In genomic region chr10:58237014-58237830, GRCh38 we compare ENCODE assay signal across 11 cellular contexts. TPM values are rescaled to one million over a fixed set of nuclear protein-coding genes. Genes with fewer than 3 reads are reported as not detected.
DNase-seq lines count a peak whose midpoint lies in the region; ATAC-seq and TF ChIP-seq lines count a peak whose summit lies in the region.
"Had no signal": no experiment of that assay in that cellular context is flagged by ENCODE, and none has a peak within 500 bp of the region (broad histone marks: within the 10 kb centered on the region; RNA-seq: fewer than 3 reads in every experiment).

No MANE protein-coding gene starts in this region.

- H3K9ac ChIP-seq in HCT116 (ENCODE audit: low read length) = no peak overlapping the region
- no peak overlapping the region for H3K9ac ChIP-seq in adipocyte (ENCODE audit: low read length)

- CTCF ChIA-PET in HCT116 (lab: Charles Lee) = no interaction called here

- no peaks in the 10 kb centered on the region for H3K9me2 ChIP-seq in HCT116 (ENCODE audit: insufficient read depth)

- DNase-seq in AG09309 (ENCODE audit: low read depth) (peak; percentile 67), HCT116 (ENCODE audit: low read depth, low spot score) (peak; percentile 59), adipocyte (ENCODE audit: low read depth) (peak; percentile 89), kidney glomerular epithelial cell (lab: John Stamatoyannopoulos, UW) (peak; percentile 84), COR-L47 (lab: John Stamatoyannopoulos, UW) (no peak), WERI-Rb-1 (no peak), Kasumi-1 (lab: John Stamatoyannopoulos, UW) (no peak)
- DNase-seq: heart right ventricle, NCI-H524 treated with DMSO at 0.1 percent for 48 hours, upper lobe of right lung had no signal

- H3K9me3 ChIP-seq in HCT116 (ENCODE audit: control insufficient read depth in 1 of 2, insufficient read depth in 1 of 2, low read depth in 1 of 2, low read length in 2 of 2) = no peaks in the 10 kb centered on the region
- H3K9me3 ChIP-seq in adipocyte (ENCODE audit: control insufficient read depth, low read length) = no peaks in the 10 kb centered on the region
- H3K9me3 ChIP-seq in WERI-Rb-1 (ENCODE audit: severe bottlenecking) = peaks cover 3% of the 10 kb centered on the region
- H3K9me3 ChIP-seq: upper lobe of right lung had no signal

- no peak for TF ChIP-seq RAD21 in HCT116 (IDR thresholded peaks at IDR 0.05; ENCODE audit: low read depth)

- H3K36me3 ChIP-seq in HCT116 (ENCODE audit: control insufficient read depth in 1 of 2, insufficient read depth in 2 of 2, low read length in 2 of 2) (no peaks in the 10 kb centered on the region), adipocyte (ENCODE audit: control insufficient read depth, insufficient read depth, low read length, severe bottlenecking) (no peaks in the 10 kb centered on the region), WERI-Rb-1 (peaks cover 17% of the 10 kb centered on the region)

- peak overlapping the region; percentile 50 for H3K4me2 ChIP-seq in HCT116 (ENCODE audit: low read length)

- TF ChIP-seq CTCF in AG09309 (IDR thresholded peaks at IDR 0.05; ENCODE audit: control insufficient read depth, insufficient read depth, low read depth, low read length, missing control alignments) = no peak
- TF ChIP-seq CTCF in HCT116 (IDR thresholded peaks at IDR 0.05 in 2 of 3, conservative IDR thresholded peaks at IDR 0.05 in 1 of 3; ENCODE audit: borderline replicate concordance in 1 of 3, insufficient read depth in 1 of 3, low read depth in 2 of 3, low read length in 2 of 3) = no peak
- no peak for TF ChIP-seq CTCF in WERI-Rb-1 (IDR thresholded peaks at IDR 0.05; ENCODE audit: low read depth, low read length)

- POLR2A ChIA-PET in HCT116 (lab: Charles Lee) = no interaction called here

- H3K4me1 ChIP-seq in HCT116 (ENCODE audit: control insufficient read depth in 1 of 2, insufficient read depth in 2 of 2, low read length in 2 of 2) = peaks cover 14 to 32% of the 10 kb centered on the region in 2 experiments
- H3K4me1 ChIP-seq in adipocyte (ENCODE audit: control insufficient read depth, insufficient read depth, low read length) = peaks cover 34% of the 10 kb centered on the region

- intact Hi-C loops in HCT116 (cut with micrococcal nuclease) = no loop called here

- H3K4me3 ChIP-seq in AG09309 (ENCODE audit: control insufficient read depth, low read depth, low read length) (no peak overlapping the region), HCT116 (replicated peaks in 1 of 2; ENCODE audit: low read depth in 1 of 2, low read length in 2 of 2) (no peak overlapping the region), adipocyte (ENCODE audit: low read length) (no peak overlapping the region), WERI-Rb-1 (ENCODE audit: low read depth, low read length) (no peak overlapping the region)
- H3K4me3 ChIP-seq: heart right ventricle, upper lobe of right lung had no signal

- peak; percentile 93 for ATAC-seq in HCT116
- ATAC-seq in GM21423 (IDR thresholded peaks at IDR 0.05; ENCODE audit: unreplicated experiment) = no peak
- ATAC-seq: heart right ventricle, upper lobe of right lung had no signal

- H2AFZ ChIP-seq in HCT116 (ENCODE audit: low read depth, low read length, poor library complexity, severe bottlenecking) = no peak overlapping the region

- H3K27me3 ChIP-seq in HCT116 (ENCODE audit: insufficient read depth, low read length) (no peaks in the 10 kb centered on the region), adipocyte (replicated peaks; ENCODE audit: control insufficient read depth, insufficient read depth, low read length) (no peaks in the 10 kb centered on the region), WERI-Rb-1 (ENCODE audit: insufficient read depth, low read depth, severe bottlenecking) (no peaks in the 10 kb centered on the region)
- H3K27me3 ChIP-seq: heart right ventricle, upper lobe of right lung had no signal

- H3K27ac ChIP-seq in HCT116 (ENCODE audit: low read depth, low read length) = no peak overlapping the region
- H3K27ac ChIP-seq in WERI-Rb-1 = no peak overlapping the region
- H3K27ac ChIP-seq: heart right ventricle, upper lobe of right lung had no signal

- BruUV-seq in HCT116 (replicated peaks; lab: Mats Ljungman, UMichigan) = no TSS peak

- TF ChIP-seq POLR2A in HCT116 (IDR thresholded peaks at IDR 0.05; ENCODE audit: borderline replicate concordance, extremely low read depth, insufficient read depth, insufficient read length) = no peak

- RAD21 ChIA-PET in HCT116 (lab: Charles Lee; ENCODE audit: low non-redundant PET in 1 of 2, low total read pairs in 2 of 2, uncharacterized antibody in 2 of 2, unreplicated experiment in 2 of 2) = no interaction called here

- peaks cover 4% of the 10 kb centered on the region; the same call in 1 of the 2 replicates for H3K79me2 ChIP-seq in HCT116 (ENCODE audit: insufficient read depth, low read length)

- H4K20me1 ChIP-seq in HCT116 (ENCODE audit: insufficient read depth) = no peaks in the 10 kb centered on the region

TF ChIP-seq in HCT116, 20 proteins besides CTCF, POLR2A, EP300 and RAD21:
- TF ChIP-seq FOSL1 (IDR thresholded peaks at IDR 0.05; ENCODE audit: low read depth) = peak; percentile 84
- no peak for TF ChIP-seq ZFX (IDR thresholded peaks at IDR 0.05)
- peak; percentile 50; the same call in 1 of the 2 replicates for TF ChIP-seq SIN3A (IDR thresholded peaks at IDR 0.05; ENCODE audit: low read depth)
- 0 out of 2 replicates have a peak, but pooled peaks have one; percentile 28 for TF ChIP-seq SP1 (IDR thresholded peaks at IDR 0.05; ENCODE audit: low read depth)
- TF ChIP-seq EZH2 (IDR thresholded peaks at IDR 0.05) = no peak
- TF ChIP-seq JUND (IDR thresholded peaks at IDR 0.05) = peak; percentile 75
- 0 out of 2 replicates have a peak, but pooled peaks have one; percentile 21 for TF ChIP-seq CBX3 (IDR thresholded peaks at IDR 0.05; ENCODE audit: low read depth)
- TF ChIP-seq TCF7L2 (IDR thresholded peaks at IDR 0.05; ENCODE audit: borderline replicate concordance, extremely low read depth, insufficient read depth, insufficient read length) = peak; percentile 24

RNA-seq across cellular contexts. Expression of gene IPMK, which starts 30.5 kb away (rescaled TPM):
- 5.5 TPM for total RNA-seq in HCT116 (2021; ENCODE audit: unreplicated experiment)
- polyA plus RNA-seq in HCT116 (2012) = 0.49 and 0.82 TPM in 2 replicates

RNA-seq across cellular contexts. Expression of gene CISD1, which starts 31.7 kb away (rescaled TPM):
- total RNA-seq in HCT116 (2021; ENCODE audit: unreplicated experiment) = 47.3 TPM
- polyA plus RNA-seq in HCT116 (2012) = 17.2 and 22.4 TPM in 2 replicates

Comparison
In these comparisons a context has a peak if more than half of its experiments do, and no peak if none do; other contexts are left out.
1. DNase-seq: peak in AG09309 (single experiment), HCT116 (single experiment), adipocyte (single experiment) and kidney glomerular epithelial cell (single experiment); none in COR-L47 (single experiment), WERI-Rb-1 (single experiment) and Kasumi-1 (0 of 2).